ENCODE assay signal across 3 cellular contexts in the genomic region with DNA sequence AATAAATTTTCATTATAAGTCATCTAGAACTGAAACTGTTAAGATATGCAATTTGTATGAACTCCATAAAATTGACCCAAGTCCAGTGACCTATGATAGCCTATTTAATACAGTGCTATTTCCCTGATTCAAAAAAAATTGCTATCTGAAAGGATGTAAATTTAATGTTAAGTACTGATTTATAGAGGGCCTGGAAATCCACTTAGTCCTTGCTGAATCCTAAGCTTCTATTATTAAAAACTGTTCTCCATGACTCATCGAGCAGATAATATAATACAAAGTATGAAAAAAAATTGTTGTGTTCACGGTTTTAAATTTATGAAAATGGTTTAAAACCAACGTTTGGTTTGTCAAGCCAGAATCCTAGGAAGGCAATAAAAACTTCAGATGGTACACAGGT.
"Had no signal": no experiment of that assay in that cellular context is flagged by ENCODE, and none has a peak within 500 bp of the region (broad histone marks: within the 10 kb centered on the region; RNA-seq: fewer than 3 reads in every experiment).

No MANE protein-coding gene starts in this region.

- DNase-seq: GDM1, GF-D8 had no signal

- H3K4me3 ChIP-seq: GM12878 had no signal

- ATAC-seq: GM12878 had no signal
